In the genomic region with DNA sequence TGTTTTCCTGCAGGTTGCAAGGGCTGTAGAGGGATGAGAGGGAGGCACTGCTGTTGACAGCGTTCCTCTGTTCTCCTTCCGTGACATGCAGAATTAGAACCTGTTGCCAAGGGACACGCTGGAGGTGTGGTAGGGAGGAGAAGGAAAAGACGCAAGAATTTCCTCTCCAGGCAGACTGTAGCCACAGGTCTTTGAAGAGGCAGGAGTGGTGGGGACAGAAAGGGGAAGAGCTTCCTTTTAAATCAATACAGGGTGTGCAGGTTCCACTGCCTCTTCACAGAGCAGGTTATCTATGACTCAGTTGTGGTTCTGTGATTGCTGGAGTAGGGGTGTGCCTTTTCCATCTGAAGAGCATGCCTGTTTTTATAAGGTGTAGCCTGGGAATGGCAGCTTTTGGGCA, we compare ENCODE assay signal across 1 cellular context.
TF ChIP-seq lines count a peak whose summit lies in the region.

No MANE protein-coding gene starts in this region.

TF ChIP-seq in HCT116, 20 proteins besides CTCF, POLR2A, EP300 and RAD21 (continued from another document):
- TF ChIP-seq REST (IDR thresholded peaks at IDR 0.05; ENCODE audit: low read depth) (no peak), EGR1 (IDR thresholded peaks at IDR 0.05; ENCODE audit: low read depth) (no peak)
